2 cellular contexts compared by ENCODE assay signal in the genomic region with DNA sequence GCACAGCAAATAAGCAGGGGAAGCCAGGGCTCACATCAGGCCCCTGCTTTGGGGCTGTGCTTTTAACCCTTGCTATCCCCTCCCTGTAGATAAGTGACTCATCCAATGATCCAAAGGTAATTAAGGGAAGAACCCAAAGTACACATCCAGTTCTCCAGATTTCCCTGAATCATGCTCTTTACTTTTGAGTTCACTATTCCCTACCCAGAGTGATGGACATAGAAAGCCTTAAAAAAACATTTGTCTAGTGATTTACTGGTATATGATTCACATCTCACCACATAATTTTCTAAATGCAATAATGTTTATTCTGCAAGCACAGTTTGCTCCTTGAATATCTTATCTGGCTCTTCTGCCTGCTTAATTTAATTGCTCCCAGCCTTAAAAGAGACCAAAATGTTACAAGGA.
TF ChIP-seq lines count a peak whose summit lies in the region.

No MANE protein-coding gene starts in this region.

TF ChIP-seq in GM23338, 12 proteins besides CTCF, POLR2A, EP300 and RAD21:
- TF ChIP-seq JUNB (IDR thresholded peaks at IDR 0.05; ENCODE audit: unreplicated experiment) (no peak), EZH2 (IDR thresholded peaks at IDR 0.05; ENCODE audit: low read depth, unreplicated experiment) (no peak)

TF ChIP-seq in H1, 55 proteins besides CTCF, POLR2A, EP300 and RAD21:
- TF ChIP-seq JUN (IDR thresholded peaks at IDR 0.05; ENCODE audit: low read depth, low read length) (no peak), JUND (IDR thresholded peaks at IDR 0.05; ENCODE audit: low read length) (peak; percentile 80)
TF ChIP-seq in H1: peak in this region for 1.
